17 cellular contexts compared by ENCODE assay signal in the genomic region with DNA sequence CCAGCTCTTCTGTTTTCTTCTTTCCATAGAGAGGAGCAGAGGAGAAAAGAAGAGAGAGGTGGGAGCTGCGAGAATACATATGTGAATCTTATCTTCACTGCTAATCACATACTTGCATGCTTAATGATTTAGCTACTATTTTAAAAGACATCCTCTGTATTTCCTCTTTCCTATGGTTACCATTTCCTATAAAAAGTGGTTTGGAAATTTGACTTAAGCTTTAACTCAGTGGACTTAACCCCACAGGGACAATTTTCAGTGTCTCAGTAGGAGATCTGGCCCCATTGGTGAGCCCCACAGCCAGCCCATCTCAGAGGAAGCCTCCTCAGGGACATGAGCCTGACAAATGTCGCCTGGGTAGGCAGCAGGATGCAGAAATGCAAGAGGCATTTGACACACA.
"Had no signal": no experiment of that assay in that cellular context is flagged by ENCODE, and none has a peak within 500 bp of the region (broad histone marks: within the 10 kb centered on the region; RNA-seq: fewer than 3 reads in every experiment).

No MANE protein-coding gene starts in this region.

- H3K9me3 ChIP-seq: esophagus squamous epithelium, mucosa of descending colon, right atrium auricular region, sigmoid colon had no signal

- H3K36me3 ChIP-seq: esophagus squamous epithelium, right atrium auricular region, sigmoid colon had no signal

- H3K4me3 ChIP-seq: esophagus squamous epithelium, hepatocyte, mucosa of descending colon, right atrium auricular region, sigmoid colon had no signal

- H3K27ac ChIP-seq: right atrium auricular region, sigmoid colon had no signal

- ATAC-seq: effector memory CD8-positive, alpha-beta T cell; mucosa of descending colon; naive thymus-derived CD8-positive, alpha-beta T cell had no signal

- H3K4me2 ChIP-seq: hepatocyte had no signal

- H3K27me3 ChIP-seq: esophagus squamous epithelium, hepatocyte, right atrium auricular region, sigmoid colon had no signal

- H3K79me2 ChIP-seq: hepatocyte had no signal

- DNase-seq: effector memory CD8-positive, alpha-beta T cell; esophagus squamous epithelium; foreskin fibroblast; head of caudate nucleus; kidney glomerular epithelial cell; mucosa of descending colon; naive thymus-derived CD8-positive, alpha-beta T cell; sigmoid colon; small intestine; stimulated activated CD4-positive, alpha-beta T cell treated with anti-CD3 and anti-CD28 coated beads, Interleukin-12 subunit alpha, Interleukin-12 subunit beta, amount 100 ng/mL, for 4 hours; stimulated activated CD4-positive, alpha-beta T cell treated with anti-CD3 and anti-CD28 coated beads, Interleukin-2, amount 100 ng/mL, for 48 hours; stimulated activated naive CD4-positive, alpha-beta T cell treated with Interleukin-2 at 50 U/mL for 16 hours; trophoblast cell had no signal

- FAIRE-seq: colon, small intestine, urothelium cell line had no signal
